In genomic region chr7:73433924-73434700, GRCh38 we compare ENCODE assay signal across 8 cellular contexts. TPM values are rescaled to one million over a fixed set of nuclear protein-coding genes. Genes with fewer than 3 reads are reported as not detected.
DNase-seq lines count a peak whose midpoint lies in the region; ATAC-seq and TF ChIP-seq lines count a peak whose summit lies in the region.

No MANE protein-coding gene starts in this region.

- H3K27me3 ChIP-seq in BLaER1, result no peaks in the 10 kb centered on the region
- H3K27me3 ChIP-seq in SJSA1 (replicated peaks), result no peaks in the 10 kb centered on the region
- no peaks in the 10 kb centered on the region for H3K27me3 ChIP-seq in hepatocyte
- no peaks in the 10 kb centered on the region for H3K27me3 ChIP-seq in PC-3 (ENCODE audit: low read length)

- H3K9me2 ChIP-seq in hepatocyte (replicated peaks; ENCODE audit: insufficient read depth) (no peaks in the 10 kb centered on the region), PC-3 (replicated peaks; ENCODE audit: low read length) (no peaks in the 10 kb centered on the region)

- peaks cover 37% of the 10 kb centered on the region for H3K4me1 ChIP-seq in BLaER1
- peaks cover 31% of the 10 kb centered on the region for H3K4me1 ChIP-seq in SJSA1 (replicated peaks)
- H3K4me1 ChIP-seq in hepatocyte (ENCODE audit: insufficient read depth), result peaks cover 10% of the 10 kb centered on the region
- H3K4me1 ChIP-seq in PC-3 (ENCODE audit: insufficient read depth, low read length), result peaks cover 9% of the 10 kb centered on the region; the same call in 1 of the 2 replicates

- H2AFZ ChIP-seq in hepatocyte, result no peak overlapping the region
- no peak overlapping the region for H2AFZ ChIP-seq in PC-3 (ENCODE audit: low read length)

- H4K20me1 ChIP-seq in BLaER1 (peaks cover 15% of the 10 kb centered on the region), hepatocyte (ENCODE audit: insufficient read depth, poor library complexity, severe bottlenecking) (no peaks in the 10 kb centered on the region), PC-3 (ENCODE audit: low read length) (no peaks in the 10 kb centered on the region)

- H3K79me2 ChIP-seq in hepatocyte, result no peaks in the 10 kb centered on the region
- H3K79me2 ChIP-seq in PC-3 (ENCODE audit: low read length), result no peaks in the 10 kb centered on the region

- H3K9ac ChIP-seq in BLaER1, result peak overlapping the region; percentile 69; the same call in 1 of the 2 replicates
- H3K9ac ChIP-seq in PC-3 (ENCODE audit: low read length), result no peak overlapping the region

- no peak overlapping the region for H3K27ac Mint-ChIP-seq in type B pancreatic cell

- 54% methylated on average over 89 of the region's 110 CpGs for WGBS in hepatocyte (ENCODE audit: low lambda C conversion rate, missing lambda C conversion rate)

- H3K27me3 Mint-ChIP-seq in type B pancreatic cell, result peaks cover 5% of the 10 kb centered on the region

- H3K4me2 ChIP-seq in BLaER1 (peak overlapping the region; percentile 82), hepatocyte (peak overlapping the region; percentile 91), PC-3 (ENCODE audit: low read length) (no peak overlapping the region)

- POLR2A ChIA-PET in PC-3 (lab: Charles Lee; ENCODE audit: unreplicated experiment), result no interaction called here

- H3K27ac ChIP-seq in BLaER1, result peak overlapping the region; percentile 35; the same call in 1 of the 2 replicates
- H3K27ac ChIP-seq in SJSA1, result no peak overlapping the region
- no peak overlapping the region for H3K27ac ChIP-seq in hepatocyte
- H3K27ac ChIP-seq in PC-3 (ENCODE audit: low read length), result no peak overlapping the region

- peaks cover 7% of the 10 kb centered on the region for H3K36me3 ChIP-seq in BLaER1
- peaks cover 9% of the 10 kb centered on the region for H3K36me3 ChIP-seq in SJSA1
- H3K36me3 ChIP-seq in hepatocyte (replicated peaks; ENCODE audit: insufficient read depth, low read depth), result no peaks in the 10 kb centered on the region
- H3K36me3 ChIP-seq in PC-3 (ENCODE audit: low read depth, low read length), result no peaks in the 10 kb centered on the region

- no peaks in the 10 kb centered on the region for H3K36me3 Mint-ChIP-seq in type B pancreatic cell

- H3K4me1 Mint-ChIP-seq in type B pancreatic cell (ENCODE audit: unreplicated experiment), result peaks cover 14% of the 10 kb centered on the region

- DNase-seq in SJSA1 (ENCODE audit: low read depth in 1 of 2, low spot score in 2 of 2) (peak in 1 of 2 experiments; percentile 22), hepatocyte (ENCODE audit: low spot score) (no peak), type B pancreatic cell (ENCODE audit: extremely low spot score, unreplicated experiment) (no peak), PC-3 (no peak), SKM-1 treated with dmso at 0.1 percent for 144 hours (lab: John Stamatoyannopoulos, UW; ENCODE audit: unreplicated experiment) (no peak)

- H3K4me3 ChIP-seq in BLaER1, result peak overlapping the region; percentile 64
- H3K4me3 ChIP-seq in SJSA1, result peak overlapping the region; percentile 50
- H3K4me3 ChIP-seq in hepatocyte, result peak overlapping the region; percentile 14
- no peak overlapping the region for H3K4me3 ChIP-seq in PC-3 (ENCODE audit: low read length)

- H3K9me3 ChIP-seq in BLaER1, result no peaks in the 10 kb centered on the region
- peaks cover 8% of the 10 kb centered on the region for H3K9me3 ChIP-seq in SJSA1 (replicated peaks)
- H3K9me3 ChIP-seq in hepatocyte (ENCODE audit: low read depth), result no peaks in the 10 kb centered on the region
- no peaks in the 10 kb centered on the region for H3K9me3 ChIP-seq in PC-3 (ENCODE audit: low read length)

- CTCF ChIA-PET in PC-3 (lab: Charles Lee), result no interaction called here

- no peaks in the 10 kb centered on the region for H3F3A ChIP-seq in PC-3 (ENCODE audit: low read length, unreplicated experiment)

- H3K4me3 Mint-ChIP-seq in type B pancreatic cell, result peak overlapping the region; percentile 82

- H3K9me3 Mint-ChIP-seq in type B pancreatic cell, result no peaks in the 10 kb centered on the region

- intact Hi-C loops in PC-3 (cut with micrococcal nuclease), result no loop called here

- BruUV-seq in PC-3 (replicated peaks; lab: Mats Ljungman, UMichigan), result no TSS peak

- no peak for TF ChIP-seq CTCF in hepatocyte (IDR thresholded peaks at IDR 0.05; ENCODE audit: poor library complexity)
- TF ChIP-seq CTCF in type B pancreatic cell (conservative IDR thresholded peaks at IDR 0.05), result no peak
- no peak for TF ChIP-seq CTCF in PC-3 (conservative IDR thresholded peaks at IDR 0.05; ENCODE audit: low read depth, low read length)

- peak; percentile 17 for ATAC-seq in GM19463 (IDR thresholded peaks at IDR 0.05; ENCODE audit: unreplicated experiment)
- ATAC-seq in HG03045 (IDR thresholded peaks at IDR 0.05; ENCODE audit: unreplicated experiment), result no peak
- ATAC-seq in PC-3, result no peak

RNA-seq across cellular contexts. Expression of gene FZD9, which starts 0.5 kb away (rescaled TPM):
- 3.5 and 10.5 TPM in 2 replicates for total RNA-seq in SJSA1 (2014; rRNA removed; shearing (Covaris generic))
- total RNA-seq in hepatocyte (0.70 and 1.2 TPM in 2 replicates), type B pancreatic cell (ENCODE audit: low replicate concordance) (0.38 and 1.9 TPM in 2 replicates), PC-3 (2014; rRNA removed) (0.12 and 0.87 TPM in 2 replicates)
- polyA plus RNA-seq in hepatocyte, result 2.5 and 2.8 TPM in 2 replicates
